ENCODE assay signal across 18 cellular contexts in the genomic region with DNA sequence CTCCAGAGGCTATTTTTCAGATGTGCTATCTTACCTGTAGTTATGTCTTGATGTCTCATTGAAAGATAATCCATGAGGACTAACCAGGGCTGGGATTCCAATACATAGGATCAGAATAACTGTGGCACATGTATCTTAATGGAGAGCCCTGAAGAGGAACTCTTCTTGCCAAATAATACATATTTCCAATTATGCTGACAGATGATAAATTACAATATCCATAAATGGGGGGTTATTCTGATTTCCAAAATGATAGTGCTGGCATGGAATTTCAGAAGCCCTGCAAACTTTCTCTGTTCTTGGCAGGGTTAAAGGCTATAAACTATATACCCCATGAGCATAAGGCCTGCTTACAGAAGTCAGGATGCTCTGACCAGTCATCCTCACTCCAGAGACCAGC.
A peak's percentile ranks its signal among the peaks of the same experiment; 100 is the strongest.
DNase-seq lines count a peak whose midpoint lies in the region; ATAC-seq, FAIRE-seq and TF ChIP-seq lines count a peak whose summit lies in the region.
"Had no signal": no experiment of that assay in that cellular context is flagged by ENCODE, and none has a peak within 500 bp of the region (broad histone marks: within the 10 kb centered on the region; RNA-seq: fewer than 3 reads in every experiment).

No MANE protein-coding gene starts in this region.

- H3K27ac ChIP-seq in HepG2 (ENCODE audit: extremely low read length, insufficient read depth, low read length) (no peak overlapping the region), right lobe of liver (no peak overlapping the region), KMS-11 (no peak overlapping the region), K562 (ENCODE audit: extremely low read depth, low read depth, low read length) (no peak overlapping the region)
- H3K27ac ChIP-seq: 22Rv1, HL-60 had no signal

- H3K4me1 Mint-ChIP-seq in activated CD4-positive, alpha-beta T cell treated with anti-CD3 and anti-CD28 coated beads for 36 hours = peaks cover 29% of the 10 kb centered on the region

- H3K4me1 ChIP-seq in HepG2 (ENCODE audit: insufficient read depth, low read length) (no peaks in the 10 kb centered on the region), right lobe of liver (no peaks in the 10 kb centered on the region), KMS-11 (ENCODE audit: low read depth, poor library complexity, severe bottlenecking) (peaks cover 41% of the 10 kb centered on the region), K562 (replicated peaks in 1 of 2; ENCODE audit: control insufficient read depth in 2 of 2, insufficient read depth in 2 of 2, low read length in 2 of 2) (peaks cover 0 to 14% of the 10 kb centered on the region in 2 experiments; a peak in 2 of 5 replicates)

- no peak for DNase-seq in activated CD4-positive, alpha-beta T cell treated with anti-CD3 and anti-CD28 coated beads for 36 hours
- DNase-seq in activated CD4-positive, alpha-beta T cell treated with anti-CD3 and anti-CD28 coated beads for 1 hour = no peak
- DNase-seq in HepG2 (ENCODE audit: low spot score) (no peak), right lobe of liver (no peak), K562 (ENCODE audit: extremely low read depth in 1 of 4, low spot score in 3 of 4) (no peak), NCI-H187 treated with DMSO at 0.1 percent for 48 hours (lab: John Stamatoyannopoulos, UW) (no peak)
- DNase-seq: AML-193; C1 segment of cervical spinal cord; Calu3; CD4-positive, alpha-beta T cell; DMS79; GOT3; H9 had no signal

- POLR2A ChIA-PET in activated CD4-positive, alpha-beta T cell treated with anti-CD3 and anti-CD28 coated beads for 36 hours (lab: Charles Lee) = no interaction called here
- POLR2A ChIA-PET in HepG2 (lab: Yijun Ruan, JAX) = no interaction called here
- POLR2A ChIA-PET in K562 (lab: Yijun Ruan, JAX) = no interaction called here

- BruUV-seq in HepG2 (replicated peaks; lab: Mats Ljungman, UMichigan) (no TSS peak), K562 (replicated peaks; lab: Mats Ljungman, UMichigan) (no TSS peak)

- TF ChIP-seq RAD21 in HepG2 (CRISPR knock-in tag; IDR thresholded peaks at IDR 0.05) (no peak), K562 (CRISPR knock-in tag; conservative IDR thresholded peaks at IDR 0.05 in 1 of 2, IDR thresholded peaks at IDR 0.05 in 1 of 2) (no peak)

- H2AFZ ChIP-seq in HepG2 (ENCODE audit: low read length) (no peak overlapping the region), KMS-11 (ENCODE audit: low read depth) (no peak overlapping the region), K562 (ENCODE audit: low read depth, low read length) (no peak overlapping the region)

- H3K9me3 Mint-ChIP-seq in activated CD4-positive, alpha-beta T cell treated with anti-CD3 and anti-CD28 coated beads for 36 hours (ENCODE audit: low read depth) = no peaks in the 10 kb centered on the region
- H3K9me3 Mint-ChIP-seq: CD4-positive, alpha-beta T cell; H9 had no signal

- FAIRE-seq in HepG2 (lab: Jason Lieb, UNC) (no peak), K562 (lab: Jason Lieb, UNC) (no peak)
- FAIRE-seq: GM12878 had no signal

- no peaks in the 10 kb centered on the region for H3K9me3 ChIP-seq in HepG2 (ENCODE audit: low read length)
- no peaks in the 10 kb centered on the region for H3K9me3 ChIP-seq in right lobe of liver
- no peaks in the 10 kb centered on the region for H3K9me3 ChIP-seq in K562 (replicated peaks; ENCODE audit: control insufficient read depth, insufficient read depth, low read depth, low read length)

- H3K4me3 Mint-ChIP-seq in activated CD4-positive, alpha-beta T cell treated with anti-CD3 and anti-CD28 coated beads for 36 hours = no peak overlapping the region
- H3K4me3 Mint-ChIP-seq: CD4-positive, alpha-beta T cell; H9 had no signal

- TF ChIP-seq CTCF in HepG2 (CRISPR knock-in tag; IDR thresholded peaks at IDR 0.05) (no peak), right lobe of liver (IDR thresholded peaks at IDR 0.05) (no peak), KMS-11 (conservative IDR thresholded peaks at IDR 0.05; ENCODE audit: low read depth, low read length) (no peak), K562 (IDR thresholded peaks at IDR 0.05 in 2 of 3, conservative IDR thresholded peaks at IDR 0.05 in 1 of 3; ENCODE audit: insufficient read depth in 2 of 3, low read depth in 1 of 3, low read length in 3 of 3) (no peak)

- H3K4me2 ChIP-seq in HepG2 (ENCODE audit: low read depth, low read length) (no peak overlapping the region), KMS-11 (peak overlapping the region; percentile 65; the same call in 1 of the 2 replicates), K562 (ENCODE audit: insufficient read depth, low read length) (no peak overlapping the region)

- peak overlapping the region; percentile 31 for H3K27ac Mint-ChIP-seq in activated CD4-positive, alpha-beta T cell treated with anti-CD3 and anti-CD28 coated beads for 36 hours
- H3K27ac Mint-ChIP-seq: CD4-positive, alpha-beta T cell; H9 had no signal

- in situ Hi-C loops in HepG2 (cut with HindIII; ENCODE audit: extremely low pct_ligation_motif_present, low pct_unique_long_range_greater_than_20kb) (no loop called here), K562 (cut with MboI) (no loop called here)

- CTCF ChIA-PET in activated CD4-positive, alpha-beta T cell treated with anti-CD3 and anti-CD28 coated beads for 36 hours (lab: Charles Lee) = no interaction called here
- CTCF ChIA-PET in HepG2 (lab: Yijun Ruan, JAX; ENCODE audit: low intra/inter-chr PET ratio, low total read pairs) (no interaction called here), K562 (lab: Yijun Ruan, JAX; ENCODE audit: low intra/inter-chr PET ratio) (no interaction called here)

- TF ChIP-seq POLR2A in HepG2 (IDR thresholded peaks at IDR 0.05; ENCODE audit: insufficient read depth in 1 of 2, low read depth in 2 of 2, low read length in 2 of 2) (no peak), right lobe of liver (IDR thresholded peaks at IDR 0.05) (no peak), K562 (conservative IDR thresholded peaks at IDR 0.05) (no peak)

- peaks cover 9 to 30% of the 10 kb centered on the region in 2 experiments for H3K36me3 ChIP-seq in HepG2 (replicated peaks in 1 of 2; ENCODE audit: control insufficient read depth in 1 of 2, insufficient read depth in 2 of 2, low read length in 2 of 2)
- no peaks in the 10 kb centered on the region for H3K36me3 ChIP-seq in right lobe of liver
- no peaks in the 10 kb centered on the region for H3K36me3 ChIP-seq in KMS-11 (ENCODE audit: insufficient read depth)
- no peaks in the 10 kb centered on the region for H3K36me3 ChIP-seq in K562 (ENCODE audit: control insufficient read depth, insufficient read depth, low read length)

- ATAC-seq in activated CD4-positive, alpha-beta T cell treated with anti-CD3 and anti-CD28 coated beads for 36 hours = no peak
- ATAC-seq in HepG2 = no peak
- ATAC-seq in right lobe of liver = no peak
- no peak for ATAC-seq in K562
- no peak for ATAC-seq in HG03025 (IDR thresholded peaks at IDR 0.05; ENCODE audit: low FRiP score, unreplicated experiment)
- ATAC-seq: GM12878 had no signal

- no peaks in the 10 kb centered on the region for H4K20me1 ChIP-seq in HepG2 (ENCODE audit: insufficient read depth, low read length)
- no peaks in the 10 kb centered on the region for H4K20me1 ChIP-seq in KMS-11 (ENCODE audit: insufficient read depth)
- H4K20me1 ChIP-seq in K562 (replicated peaks; ENCODE audit: control insufficient read depth, insufficient read depth, low read length) = no peaks in the 10 kb centered on the region

- no peaks in the 10 kb centered on the region for H3K27me3 Mint-ChIP-seq in activated CD4-positive, alpha-beta T cell treated with anti-CD3 and anti-CD28 coated beads for 36 hours
- H3K27me3 Mint-ChIP-seq: CD4-positive, alpha-beta T cell had no signal

- no peaks in the 10 kb centered on the region for H3K27me3 ChIP-seq in HepG2 (ENCODE audit: control insufficient read depth in 1 of 2, insufficient read depth in 2 of 2, low read length in 2 of 2)
- H3K27me3 ChIP-seq in right lobe of liver = no peaks in the 10 kb centered on the region
- H3K27me3 ChIP-seq in KMS-11 (ENCODE audit: insufficient read depth, low read depth) = no peaks in the 10 kb centered on the region; the same call in 1 of the 2 replicates
- H3K27me3 ChIP-seq in K562 (ENCODE audit: control insufficient read depth in 2 of 2, insufficient read depth in 2 of 2, low read length in 2 of 2) = no peaks in the 10 kb centered on the region

- intact Hi-C loops in activated CD4-positive, alpha-beta T cell treated with anti-CD3 and anti-CD28 coated beads for 36 hours (cut with DNase I, micrococcal nuclease) = no loop called here
- intact Hi-C loops in HepG2 (cut with micrococcal nuclease; ENCODE audit: unreplicated experiment) (no loop called here), right lobe of liver (cut with DNase I) (no loop called here), K562 (cut with micrococcal nuclease) (no loop called here)

- H3K4me3 ChIP-seq in HepG2 (replicated peaks in 1 of 3; ENCODE audit: insufficient read depth in 1 of 3, low read depth in 2 of 3, low read length in 3 of 3) (no peak overlapping the region), right lobe of liver (no peak overlapping the region), KMS-11 (IDR thresholded peaks at IDR 0.05; ENCODE audit: insufficient read depth, low read depth, low read length) (no peak overlapping the region), K562 (no peak overlapping the region)
- H3K4me3 ChIP-seq: GM12878 had no signal

- no peaks in the 10 kb centered on the region for H3K9me1 ChIP-seq in K562 (ENCODE audit: control insufficient read depth, insufficient read depth, low read length)

- peaks cover 3% of the 10 kb centered on the region for H3K36me3 Mint-ChIP-seq in activated CD4-positive, alpha-beta T cell treated with anti-CD3 and anti-CD28 coated beads for 36 hours (ENCODE audit: low read depth)

- TF ChIP-seq EP300 in HepG2 (IDR thresholded peaks at IDR 0.05; ENCODE audit: low read depth in 2 of 2, low read length in 2 of 2) = no peak
- no peak for TF ChIP-seq EP300 in HepG2 (CRISPR knock-in tag; IDR thresholded peaks at IDR 0.05; ENCODE audit: borderline replicate concordance)
- TF ChIP-seq EP300 in K562 (IDR thresholded peaks at IDR 0.05; ENCODE audit: low read length) = no peak

- H3K79me2 ChIP-seq in HepG2 (ENCODE audit: insufficient read depth, low read length) = peaks cover 5% of the 10 kb centered on the region
- H3K79me2 ChIP-seq in KMS-11 (ENCODE audit: insufficient read depth, low read depth) = no peaks in the 10 kb centered on the region
- no peaks in the 10 kb centered on the region for H3K79me2 ChIP-seq in K562 (ENCODE audit: control insufficient read depth, insufficient read depth, low read length)

- H3K9ac ChIP-seq in HepG2 (ENCODE audit: insufficient read depth, low read depth, low read length) (no peak overlapping the region), KMS-11 (no peak overlapping the region), K562 (ENCODE audit: insufficient read depth in 1 of 2, low read depth in 2 of 2, low read length in 2 of 2) (no peak overlapping the region)

TF ChIP-seq in HepG2, 621 proteins besides CTCF, POLR2A, EP300 and RAD21 (continues in another document):
- TF ChIP-seq TAF1 (CRISPR knock-in tag; IDR thresholded peaks at IDR 0.05) = no peak
- peak; percentile 82 for TF ChIP-seq MAFF (IDR thresholded peaks at IDR 0.05; ENCODE audit: low read depth, low read length)

TF ChIP-seq in K562, 482 proteins besides CTCF, POLR2A, EP300 and RAD21 (continues in another document):
- no peak for TF ChIP-seq U2AF2 (optimal IDR thresholded peaks at IDR 0.05; ENCODE audit: low read depth, low read length)
- TF ChIP-seq C11orf30 (IDR thresholded peaks at IDR 0.05; ENCODE audit: low read depth) = peak; percentile 61
- peak; percentile 79 for TF ChIP-seq ZNF316 (IDR thresholded peaks at IDR 0.05)
- no peak for TF ChIP-seq MXI1 (IDR thresholded peaks at IDR 0.05; ENCODE audit: low read depth, low read length)
